31 cellular contexts compared by ENCODE assay signal in the genomic region with DNA sequence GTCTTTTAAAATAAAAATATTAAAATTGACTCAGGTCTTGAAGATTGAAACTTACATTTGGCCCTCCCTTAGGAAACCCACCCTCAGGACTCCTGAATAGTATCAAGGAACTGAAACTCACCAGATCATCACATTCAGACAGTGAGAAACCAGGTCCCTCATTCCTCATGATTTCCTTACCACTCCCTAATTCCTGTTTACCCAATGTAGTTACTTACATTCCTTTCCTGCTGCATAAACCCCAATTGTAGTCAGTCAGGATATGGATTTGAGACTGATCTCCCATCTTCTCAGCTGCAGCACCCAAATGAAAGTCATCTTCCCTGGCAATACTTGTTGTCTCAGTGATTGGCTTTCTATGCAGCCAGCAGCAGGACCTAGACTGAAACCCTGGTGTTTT. TPM values are rescaled to one million over a fixed set of nuclear protein-coding genes. Genes with fewer than 3 reads are reported as not detected.
"Had no signal": no experiment of that assay in that cellular context is flagged by ENCODE, and none has a peak within 500 bp of the region (broad histone marks: within the 10 kb centered on the region; RNA-seq: fewer than 3 reads in every experiment).

No MANE protein-coding gene starts in this region.

- H3K4me3 ChIP-seq: Peyer's patch, SJSA1 had no signal

- H3K27ac ChIP-seq: Peyer's patch, SJSA1, VCaP had no signal

- H3K9me3 ChIP-seq: Peyer's patch, SJSA1, SK-N-SH had no signal

- H3K4me2 ChIP-seq: SK-N-SH had no signal

- H3K27me3 ChIP-seq: Peyer's patch, SJSA1 had no signal

- H3K4me1 ChIP-seq: Peyer's patch, SJSA1 had no signal

- DNase-seq: activated B cell treated with CpG ODN at 0.5 μM for 24 hours; activated CD4-positive, alpha-beta memory T cell treated with anti-CD3 and anti-CD28 coated beads for 36 hours; activated CD4-positive, alpha-beta T cell treated with anti-CD3 and anti-CD28 coated beads for 4 hours; activated CD4-positive, alpha-beta T cell treated with anti-CD3 and anti-CD28 coated beads, Interleukin-2, amount 50 U/mL, for 1 hour; activated CD4-positive, CD25-positive, alpha-beta regulatory T cell treated with anti-CD3 and anti-CD28 coated beads, Interleukin-2, amount 50 U/mL, for 72 hours; activated CD8-positive, alpha-beta memory T cell treated with anti-CD3 and anti-CD28 coated beads, Interleukin-2, amount 50 U/mL, for 4 hours; activated gamma-delta T cell treated with Interleukin-2 at 50 U/mL for 16 hours; activated naive CD4-positive, alpha-beta T cell treated with anti-CD3 and anti-CD28 coated beads for 36 hours; activated T-cell treated with anti-CD3 and anti-CD28 coated beads for 4 hours; activated T-cell treated with anti-CD3 and anti-CD28 coated beads, Interleukin-2, amount 50 U/mL, for 4 hours; anterior cingulate cortex; central memory CD4-positive, alpha-beta T cell; NCI-H1092 treated with DMSO at 0.1 percent for 48 hours; NCI-H1417; NCI-H146; NCI-H187; NCI-H2081; NCI-H2171 treated with DMSO at 0.1 percent for 48 hours; NCI-H2227 treated with DMSO at 0.1 percent for 48 hours; NCI-H446; NCI-H524; PC-3; Peyer's patch; RPMI8226; SHP77 treated with DMSO at 0.1 percent for 48 hours; SK-N-SH; T-cell; T-helper 17 cell had no signal

- ATAC-seq: activated naive CD4-positive, alpha-beta T cell treated with anti-CD3 and anti-CD28 coated beads, Interleukin-2, amount 50 U/mL, for 72 hours; activated T-cell treated with anti-CD3 and anti-CD28 coated beads, Interleukin-2, amount 50 U/mL, for 4 hours; PC-3; T-cell; T-helper 17 cell had no signal

- H3K36me3 ChIP-seq: Peyer's patch, SJSA1 had no signal

- H3K9ac ChIP-seq: SK-N-SH had no signal

RNA-seq across cellular contexts. Expression of a gene that starts 8.6 kb away (rescaled TPM):
- total RNA-seq: PC-3, SJSA1 had no signal
